In the genomic region with DNA sequence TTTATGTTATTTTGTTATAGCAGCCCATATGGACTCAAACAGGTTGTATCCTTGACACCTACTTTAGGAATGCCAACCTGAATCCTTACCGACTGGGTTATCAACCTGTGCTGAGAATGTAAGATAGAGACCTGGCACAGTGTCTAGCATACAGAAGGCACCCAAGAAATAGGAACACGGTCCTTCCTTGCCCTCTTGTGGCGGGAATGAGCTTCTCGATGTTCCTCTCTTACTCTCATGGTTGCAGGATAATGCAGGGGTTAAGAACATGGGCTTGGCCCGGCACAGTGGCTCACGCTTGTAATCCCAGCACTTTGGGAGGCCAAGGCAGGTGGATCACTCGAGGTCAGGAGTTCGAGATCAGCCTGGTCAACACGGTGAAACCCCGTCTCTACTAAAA, we compare ENCODE assay signal across 9 cellular contexts. TPM values are rescaled to one million over a fixed set of nuclear protein-coding genes. Genes with fewer than 3 reads are reported as not detected.
A peak's percentile ranks its signal among the peaks of the same experiment; 100 is the strongest.
DNase-seq lines count a peak whose midpoint lies in the region; ATAC-seq and TF ChIP-seq lines count a peak whose summit lies in the region.
"Had no signal": no experiment of that assay in that cellular context is flagged by ENCODE, and none has a peak within 500 bp of the region (broad histone marks: within the 10 kb centered on the region; RNA-seq: fewer than 3 reads in every experiment).

No MANE protein-coding gene starts in this region.

- H3K36me3 Mint-ChIP-seq in Calu3 (ENCODE audit: insufficient read depth, unreplicated experiment), result peaks cover 15% of the 10 kb centered on the region
- peaks cover 18% of the 10 kb centered on the region for H3K36me3 Mint-ChIP-seq in mesothelial cell of epicardium
- H3K36me3 Mint-ChIP-seq in activated CD8-positive, alpha-beta T cell treated with anti-CD3 and anti-CD28 coated beads for 36 hours (ENCODE audit: low read depth), result peaks cover 49% of the 10 kb centered on the region

- TF ChIP-seq CTCF in Calu3 (IDR thresholded peaks at IDR 0.05; ENCODE audit: unreplicated experiment) (peak; percentile 74), cardiac fibroblast (IDR thresholded peaks at IDR 0.05; ENCODE audit: low read depth, low read length) (peak; percentile 36), mesothelial cell of epicardium (IDR thresholded peaks at IDR 0.05; ENCODE audit: unreplicated experiment) (peak; percentile 47), GM20000 (IDR thresholded peaks at IDR 0.05; ENCODE audit: extremely low read depth, missing control alignments) (no peak)
- TF ChIP-seq CTCF in activated CD8-positive, alpha-beta T cell treated with anti-CD3 and anti-CD28 coated beads for 36 hours (IDR thresholded peaks at IDR 0.05), result no peak

- intact Hi-C loops in Calu3 (cut with micrococcal nuclease; ENCODE audit: unreplicated experiment), result loop anchor here (1.0 to 5.0 kb wide), 5 partner anchors 37 to 425 kb away; no protein-coding TSS in a partner anchor
- intact Hi-C loops in activated CD8-positive, alpha-beta T cell treated with anti-CD3 and anti-CD28 coated beads for 36 hours (cut with micrococcal nuclease), result loop anchor here (5.0 kb wide), 1 partner anchor 83 kb away; no protein-coding TSS in a partner anchor

- no peak for ATAC-seq in activated CD8-positive, alpha-beta T cell treated with anti-CD3 and anti-CD28 coated beads for 36 hours

- peak; percentile 76 for DNase-seq in Calu3
- DNase-seq in NCI-H1105 (lab: John Stamatoyannopoulos, UW), result peak; percentile 16
- DNase-seq in cardiac fibroblast (ENCODE audit: low read depth in 2 of 2), result peak; percentile 39 to 50
- no peak for DNase-seq in mesothelial cell of epicardium (ENCODE audit: low spot score in 2 of 2, unreplicated experiment in 2 of 2)
- no peak for DNase-seq in stimulated activated CD4-positive, alpha-beta T cell treated with anti-CD3 and anti-CD28 coated beads, Interleukin-15, amount 100 ng/mL, for 24 hours
- DNase-seq in activated CD8-positive, alpha-beta T cell treated with anti-CD3 and anti-CD28 coated beads for 36 hours, result no peak
- no peak for DNase-seq in GM20000 (ENCODE audit: low spot score)
- no peak for DNase-seq in ecto neural progenitor cell (ENCODE audit: low spot score)
- DNase-seq: activated T-cell treated with anti-CD3 and anti-CD28 coated beads for 4 hours had no signal

- H3K27ac Mint-ChIP-seq in Calu3 (ENCODE audit: unreplicated experiment), result no peak overlapping the region
- no peak overlapping the region for H3K27ac Mint-ChIP-seq in mesothelial cell of epicardium
- H3K27ac Mint-ChIP-seq in activated CD8-positive, alpha-beta T cell treated with anti-CD3 and anti-CD28 coated beads for 36 hours, result no peak overlapping the region

- no peak overlapping the region for H3K4me3 Mint-ChIP-seq in Calu3 (ENCODE audit: low read depth, unreplicated experiment)
- H3K4me3 Mint-ChIP-seq in mesothelial cell of epicardium, result no peak overlapping the region
- no peak overlapping the region for H3K4me3 Mint-ChIP-seq in activated CD8-positive, alpha-beta T cell treated with anti-CD3 and anti-CD28 coated beads for 36 hours

- no TSS peak for BruUV-seq in Calu3 (replicated peaks; lab: Mats Ljungman, UMichigan)

- POLR2A ChIA-PET in activated CD8-positive, alpha-beta T cell treated with anti-CD3 and anti-CD28 coated beads for 36 hours (lab: Charles Lee), result interaction anchor here (0.9 to 1.3 kb wide), 3 partner anchors 19 to 125 kb away, joined by 3 to 5 read pairs (median 4); no protein-coding TSS in a partner anchor

- H3K4me1 Mint-ChIP-seq in Calu3 (ENCODE audit: low read depth, unreplicated experiment) (peaks cover 16% of the 10 kb centered on the region), mesothelial cell of epicardium (peaks cover under 1% of the 10 kb centered on the region)
- H3K4me1 Mint-ChIP-seq in activated CD8-positive, alpha-beta T cell treated with anti-CD3 and anti-CD28 coated beads for 36 hours (ENCODE audit: low read depth), result peaks cover 11% of the 10 kb centered on the region

- H3K27me3 Mint-ChIP-seq in Calu3 (ENCODE audit: unreplicated experiment) (no peaks in the 10 kb centered on the region), mesothelial cell of epicardium (ENCODE audit: low read depth) (no peaks in the 10 kb centered on the region)
- no peaks in the 10 kb centered on the region for H3K27me3 Mint-ChIP-seq in activated CD8-positive, alpha-beta T cell treated with anti-CD3 and anti-CD28 coated beads for 36 hours

- H3K4me3 ChIP-seq in cardiac fibroblast (replicated peaks in 1 of 2; ENCODE audit: low read depth in 2 of 2, low read length in 2 of 2), result no peak overlapping the region

- CTCF ChIA-PET in Calu3 (lab: Charles Lee), result interaction anchor here (0.6 to 2.6 kb wide), 12 partner anchors 9 to 428 kb away, joined by 3 to 16 read pairs (median 7); a partner anchor contains a TSS
- CTCF ChIA-PET in activated CD8-positive, alpha-beta T cell treated with anti-CD3 and anti-CD28 coated beads for 36 hours (lab: Charles Lee), result interaction anchor here (1.5 to 7.5 kb wide), 2 partner anchors 18 to 51 kb away, joined by 3 to 88 read pairs; no protein-coding TSS in a partner anchor

- no peaks in the 10 kb centered on the region for H3K9me3 Mint-ChIP-seq in Calu3 (ENCODE audit: low read depth, unreplicated experiment)
- H3K9me3 Mint-ChIP-seq in mesothelial cell of epicardium, result no peaks in the 10 kb centered on the region
- H3K9me3 Mint-ChIP-seq in activated CD8-positive, alpha-beta T cell treated with anti-CD3 and anti-CD28 coated beads for 36 hours, result no peaks in the 10 kb centered on the region

RNA-seq across cellular contexts. Expression of a gene that starts 6.5 kb away (rescaled TPM):
- 26.2 and 28.7 TPM in 2 replicates for total RNA-seq in Calu3 (2022)
- 18.0 to 19.0 TPM (median 18.2 TPM) in 3 replicates for total RNA-seq in mesothelial cell of epicardium
- 10 to 100 TPM; 19.8 to 20.7 TPM for total RNA-seq in activated CD8-positive, alpha-beta T cell treated with anti-CD3 and anti-CD28 coated beads for 36 hours

RNA-seq across cellular contexts. Expression of a gene that starts 29.3 kb away (rescaled TPM):
- total RNA-seq in Calu3 (2022) (73.7 and 231 TPM in 2 replicates), mesothelial cell of epicardium (0.11 TPM in 1 of 3 replicates, not detected in the others)
- total RNA-seq in activated CD8-positive, alpha-beta T cell treated with anti-CD3 and anti-CD28 coated beads for 36 hours, result 10 to 100 TPM; 11.1 to 11.4 TPM

RNA-seq across cellular contexts. Expression of a gene that starts 31.4 kb away (rescaled TPM):
- total RNA-seq in Calu3 (2022) (8.4 and 10.0 TPM in 2 replicates), mesothelial cell of epicardium (not detected in 3 replicates)
- not detected for total RNA-seq in activated CD8-positive, alpha-beta T cell treated with anti-CD3 and anti-CD28 coated beads for 36 hours

Comparison
In these comparisons a context has a peak if more than half of its experiments do, and no peak if none do; other contexts are left out.
1. DNase-seq: peak in Calu3 (single experiment), NCI-H1105 (single experiment) and cardiac fibroblast (2 of 2); none in mesothelial cell of epicardium (0 of 2), stimulated activated CD4-positive, alpha-beta T cell treated with anti-CD3 and anti-CD28 coated beads, Interleukin-15, amount 100 ng/mL, for 24 hours (single experiment), activated CD8-positive, alpha-beta T cell treated with anti-CD3 and anti-CD28 coated beads for 36 hours (single experiment), GM20000 (single experiment) and ecto neural progenitor cell (single experiment).
2. CTCF ChIP-seq: peak in Calu3 (single experiment), cardiac fibroblast (single experiment) and mesothelial cell of epicardium (single experiment); none in activated CD8-positive, alpha-beta T cell treated with anti-CD3 and anti-CD28 coated beads for 36 hours (single experiment) and GM20000 (single experiment).
3. RNA of a gene that starts 29.3 kb away (total RNA-seq): 73.7 to 231 TPM in Calu3 and 11.1 to 11.4 TPM in activated CD8-positive, alpha-beta T cell treated with anti-CD3 and anti-CD28 coated beads for 36 hours; 0.11 TPM in mesothelial cell of epicardium; every median in the first group is over 10 times any median in the second.